Comparison of ENCODE assay signal across 37 cellular contexts in genomic region chr9:118614011-118614410, GRCh38.
"Had no signal": no experiment of that assay in that cellular context is flagged by ENCODE, and none has a peak within 500 bp of the region (broad histone marks: within the 10 kb centered on the region; RNA-seq: fewer than 3 reads in every experiment).

No MANE protein-coding gene starts in this region.

- H3K4me1 Mint-ChIP-seq: activated naive CD4-positive, alpha-beta T cell treated with anti-CD3 and anti-CD28 coated beads, Interleukin-2, amount 10 ng/mL, durations not matched to agents 7 days and 5 days; activated naive CD4-positive, alpha-beta T cell treated with anti-CD3 and anti-CD28 coated beads, Interleukin-2, amount 50 U/mL, for 24 hours; activated naive CD8-positive, alpha-beta T cell treated with anti-CD3 and anti-CD28 coated beads for 36 hours; activated naive CD8-positive, alpha-beta T cell treated with anti-CD3 and anti-CD28 coated beads, Interleukin-2, amount 10 ng/mL, durations not matched to agents 7 days and 5 days; activated naive CD8-positive, alpha-beta T cell treated with anti-CD3 and anti-CD28 coated beads, Interleukin-2, amount 50 U/mL, for 24 hours; activated T-helper 17 cell treated with anti-CD3 and anti-CD28 coated beads, Interleukin-2, amount 50 U/mL, for 72 hours; central memory CD8-positive, alpha-beta T cell had no signal

- H3K36me3 Mint-ChIP-seq: activated naive CD4-positive, alpha-beta T cell treated with anti-CD3 and anti-CD28 coated beads, Interleukin-2, amount 10 ng/mL, durations not matched to agents 7 days and 5 days; activated naive CD4-positive, alpha-beta T cell treated with anti-CD3 and anti-CD28 coated beads, Interleukin-2, amount 50 U/mL, for 24 hours; activated naive CD8-positive, alpha-beta T cell; activated naive CD8-positive, alpha-beta T cell treated with anti-CD3 and anti-CD28 coated beads for 36 hours; activated naive CD8-positive, alpha-beta T cell treated with anti-CD3 and anti-CD28 coated beads, Interleukin-2, amount 10 ng/mL, durations not matched to agents 7 days and 5 days had no signal

- H3K4me1 ChIP-seq: adrenal gland, ascending aorta, body of pancreas, breast epithelium had no signal

- ATAC-seq: activated naive CD4-positive, alpha-beta T cell treated with anti-CD3 and anti-CD28 coated beads, Interleukin-2, amount 50 U/mL, for 72 hours; activated naive CD8-positive, alpha-beta T cell treated with anti-CD3 and anti-CD28 coated beads, Interleukin-2, amount 50 U/mL, for 24 hours; activated T-cell treated with anti-CD3 and anti-CD28 coated beads, Interleukin-2, amount 50 U/mL, for 72 hours; activated T-helper 17 cell treated with anti-CD3 and anti-CD28 coated beads, Interleukin-2, amount 50 U/mL, for 72 hours; body of pancreas had no signal

- H3K27ac ChIP-seq: adrenal gland, ascending aorta, body of pancreas, brain microvascular endothelial cell, breast epithelium, cardiac muscle cell had no signal

- H3K36me3 ChIP-seq: adrenal gland, ascending aorta, brain microvascular endothelial cell, breast epithelium, cardiac muscle cell had no signal

- DNase-seq: activated effector memory CD4-positive, alpha-beta T cell treated with anti-CD3 and anti-CD28 coated beads, Interleukin-2, amount 50 U/mL, for 16 hours; activated gamma-delta T cell; activated gamma-delta T cell treated with Interleukin-2 at 50 U/mL for 16 hours; activated naive CD4-positive, alpha-beta T cell; activated naive CD4-positive, alpha-beta T cell treated with anti-CD3 and anti-CD28 coated beads for 36 hours; activated naive CD4-positive, alpha-beta T cell treated with anti-CD3 and anti-CD28 coated beads, Interleukin-2, amount 10 ng/mL, durations not matched to agents 7 days and 5 days; activated naive CD4-positive, alpha-beta T cell treated with anti-CD3 and anti-CD28 coated beads, Interleukin-2, amount 50 U/mL, for 16 hours; activated naive CD4-positive, alpha-beta T cell treated with Interleukin-2 at 50 U/mL for 16 hours; activated naive CD8-positive, alpha-beta T cell treated with anti-CD3 and anti-CD28 coated beads for 36 hours; activated naive CD8-positive, alpha-beta T cell treated with anti-CD3 and anti-CD28 coated beads, Interleukin-2, amount 10 ng/mL, durations not matched to agents 7 days and 5 days; activated naive CD8-positive, alpha-beta T cell treated with anti-CD3 and anti-CD28 coated beads, Interleukin-2, amount 50 U/mL, for 24 hours; activated T-cell treated with anti-CD3 and anti-CD28 coated beads, Interleukin-2, amount 50 U/mL, for 1 hour; activated T-cell treated with anti-CD3 and anti-CD28 coated beads, Interleukin-2, amount 50 U/mL, for 24 hours; activated T-cell treated with anti-CD3 and anti-CD28 coated beads, Interleukin-2, amount 50 U/mL, for 48 hours; activated T-cell treated with anti-CD3 and anti-CD28 coated beads, Interleukin-2, amount 50 U/mL, for 72 hours; adrenal gland; amniotic stem cell; amygdala; anterior cingulate cortex; aorta; body of pancreas; brain microvascular endothelial cell; caudate nucleus; central memory CD4-positive, alpha-beta T cell; cerebellar nuclear complex had no signal

- H3K9me3 Mint-ChIP-seq: activated naive CD8-positive, alpha-beta T cell treated with anti-CD3 and anti-CD28 coated beads, Interleukin-2, amount 10 ng/mL, durations not matched to agents 7 days and 5 days had no signal

- H3K27me3 ChIP-seq: adrenal gland, ascending aorta, body of pancreas, brain microvascular endothelial cell, breast epithelium, cardiac muscle cell had no signal

- FAIRE-seq: astrocyte, bronchial epithelial cell had no signal

- H3K4me3 Mint-ChIP-seq: activated naive CD4-positive, alpha-beta T cell treated with anti-CD3 and anti-CD28 coated beads for 36 hours; activated naive CD4-positive, alpha-beta T cell treated with anti-CD3 and anti-CD28 coated beads, Interleukin-2, amount 10 ng/mL, durations not matched to agents 7 days and 5 days; activated naive CD4-positive, alpha-beta T cell treated with anti-CD3 and anti-CD28 coated beads, Interleukin-2, amount 50 U/mL, for 24 hours; activated naive CD8-positive, alpha-beta T cell; activated naive CD8-positive, alpha-beta T cell treated with anti-CD3 and anti-CD28 coated beads for 36 hours; activated naive CD8-positive, alpha-beta T cell treated with anti-CD3 and anti-CD28 coated beads, Interleukin-2, amount 10 ng/mL, durations not matched to agents 7 days and 5 days; activated naive CD8-positive, alpha-beta T cell treated with anti-CD3 and anti-CD28 coated beads, Interleukin-2, amount 50 U/mL, for 24 hours; activated T-cell treated with anti-CD3 and anti-CD28 coated beads, Interleukin-2, amount 50 U/mL, for 24 hours; activated T-cell treated with anti-CD3 and anti-CD28 coated beads, Interleukin-2, amount 50 U/mL, for 72 hours; activated T-helper 1 cell treated with anti-CD3 and anti-CD28 coated beads, Interleukin-12 subunit alpha, Interleukin-12 subunit beta, Interleukin-2, Interleukin-4 antibody, amounts not matched to agents 30 ng/mL and 10 ng/mL and 1 ng/mL, durations not matched to agents 14 hours and 24 hours and 36 hours; activated T-helper 17 cell treated with anti-CD3 and anti-CD28 coated beads, Interleukin-2, amount 50 U/mL, for 72 hours; brain; central memory CD8-positive, alpha-beta T cell had no signal

- H3K27me3 Mint-ChIP-seq: activated naive CD4-positive, alpha-beta T cell treated with anti-CD3 and anti-CD28 coated beads, Interleukin-2, amount 10 ng/mL, durations not matched to agents 7 days and 5 days; activated naive CD4-positive, alpha-beta T cell treated with anti-CD3 and anti-CD28 coated beads, Interleukin-2, amount 50 U/mL, for 24 hours; activated naive CD8-positive, alpha-beta T cell; activated naive CD8-positive, alpha-beta T cell treated with anti-CD3 and anti-CD28 coated beads for 36 hours; activated naive CD8-positive, alpha-beta T cell treated with anti-CD3 and anti-CD28 coated beads, Interleukin-2, amount 10 ng/mL, durations not matched to agents 7 days and 5 days; activated naive CD8-positive, alpha-beta T cell treated with anti-CD3 and anti-CD28 coated beads, Interleukin-2, amount 50 U/mL, for 24 hours; activated T-cell treated with anti-CD3 and anti-CD28 coated beads, Interleukin-2, amount 50 U/mL, for 24 hours; activated T-helper 17 cell treated with anti-CD3 and anti-CD28 coated beads, Interleukin-2, amount 50 U/mL, for 72 hours; brain; central memory CD8-positive, alpha-beta T cell had no signal

- H3K9me3 ChIP-seq: adrenal gland, ascending aorta, body of pancreas, breast epithelium had no signal

- H3K4me3 ChIP-seq: adrenal gland, ascending aorta, body of pancreas, breast epithelium, cardiac muscle cell had no signal
